Comparison of ENCODE assay signal across 22 cellular contexts in the genomic region with DNA sequence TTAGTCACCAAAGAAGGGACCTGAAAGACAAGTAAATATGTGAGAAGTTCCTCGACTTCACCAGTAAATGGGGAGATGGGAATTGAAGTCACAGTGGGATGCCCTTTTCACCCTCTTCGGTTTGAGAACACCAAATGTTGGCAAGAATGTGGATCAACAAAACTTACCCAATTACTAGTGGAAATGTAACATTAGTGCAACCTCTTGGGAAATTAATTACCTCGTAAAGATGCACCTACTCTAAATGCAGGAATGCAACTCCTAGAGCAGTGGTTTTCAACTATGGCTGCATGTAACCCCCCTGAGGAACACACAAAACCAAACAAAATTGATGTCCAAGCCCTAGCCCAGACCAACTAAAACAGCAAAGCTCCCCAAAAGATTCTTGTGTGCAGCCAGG.
DNase-seq lines count a peak whose midpoint lies in the region; ATAC-seq and TF ChIP-seq lines count a peak whose summit lies in the region.
"Had no signal": no experiment of that assay in that cellular context is flagged by ENCODE, and none has a peak within 500 bp of the region (broad histone marks: within the 10 kb centered on the region; RNA-seq: fewer than 3 reads in every experiment).

No MANE protein-coding gene starts in this region.

- no peaks in the 10 kb centered on the region for H3K9me3 Mint-ChIP-seq in CD4-positive, CD25-positive, alpha-beta regulatory T cell
- H3K9me3 Mint-ChIP-seq: CD4-positive, alpha-beta memory T cell; CD8-positive, alpha-beta memory T cell had no signal

- H3K27me3 ChIP-seq in CD4-positive, CD25-positive, alpha-beta regulatory T cell (ENCODE audit: control insufficient read depth, insufficient read depth, low read length) = no peaks in the 10 kb centered on the region
- H3K27me3 ChIP-seq: BE2C; BLaER1 treated with 17β-estradiol and CSF1 and Interleukin-3, amounts not matched to agents 10 nM and 100 nM had no signal

- peaks cover 9% of the 10 kb centered on the region for H3K36me3 ChIP-seq in CD4-positive, CD25-positive, alpha-beta regulatory T cell (ENCODE audit: control insufficient read depth, insufficient read depth, low read length)
- no peaks in the 10 kb centered on the region for H3K36me3 ChIP-seq in HEK293 (ENCODE audit: control insufficient read depth in 2 of 2, insufficient read depth in 1 of 2, low read length in 2 of 2)
- H3K36me3 ChIP-seq: BE2C had no signal

- no peak for ATAC-seq in CD4-positive, CD25-positive, alpha-beta regulatory T cell (ENCODE audit: low read depth in 2 of 2)
- ATAC-seq in HG03135 (IDR thresholded peaks at IDR 0.05; ENCODE audit: unreplicated experiment) = no peak
- ATAC-seq in GM18870 (IDR thresholded peaks at IDR 0.05; ENCODE audit: unreplicated experiment) = no peak
- ATAC-seq: A549 had no signal

- H3K4me1 Mint-ChIP-seq in CD4-positive, CD25-positive, alpha-beta regulatory T cell = no peaks in the 10 kb centered on the region
- H3K4me1 Mint-ChIP-seq: CD4-positive, alpha-beta memory T cell; CD8-positive, alpha-beta memory T cell had no signal

- CTCF ChIA-PET in HEK293 (lab: Yijun Ruan, JAX) = interaction anchor here (0.5 to 1.2 kb wide), 3 partner anchors 9 to 126 kb away, joined by 3 to 4 read pairs (median 3); no protein-coding TSS in a partner anchor

- no peak overlapping the region for H3K27ac ChIP-seq in CD4-positive, CD25-positive, alpha-beta regulatory T cell (ENCODE audit: insufficient read depth, low read length, poor library complexity, severe bottlenecking)
- no peak overlapping the region for H3K27ac ChIP-seq in HEK293 (ENCODE audit: extremely low read depth, low read depth, low read length)
- H3K27ac ChIP-seq: 22Rv1; A549; BLaER1 treated with 17β-estradiol and CSF1 and Interleukin-3, amounts not matched to agents 10 nM and 100 nM; C4-2B had no signal

- peak overlapping the region in 2 of 3 donors; percentile 9 to 27 for H3K27ac Mint-ChIP-seq in CD4-positive, CD25-positive, alpha-beta regulatory T cell
- H3K27ac Mint-ChIP-seq: CD8-positive, alpha-beta memory T cell had no signal

- TF ChIP-seq CTCF in AG10803 (conservative IDR thresholded peaks at IDR 0.05; ENCODE audit: low read length) = no peak
- TF ChIP-seq CTCF in HEK293 (tag by site-specific recombination; IDR thresholded peaks at IDR 0.05) = no peak
- TF ChIP-seq CTCF in fibroblast of villous mesenchyme (IDR thresholded peaks at IDR 0.05; ENCODE audit: insufficient read depth, low read depth, low read length) = no peak

- POLR2A ChIA-PET in HEK293 (lab: Yijun Ruan, JAX) = no interaction called here

- H3K9me3 ChIP-seq in CD4-positive, CD25-positive, alpha-beta regulatory T cell (ENCODE audit: control insufficient read depth in 2 of 2, low read length in 2 of 2) = no peaks in the 10 kb centered on the region
- no peaks in the 10 kb centered on the region for H3K9me3 ChIP-seq in HEK293 (ENCODE audit: control insufficient read depth, insufficient read depth, low read depth, low read length)
- H3K9me3 ChIP-seq: A549; BE2C; BLaER1 treated with 17β-estradiol and CSF1 and Interleukin-3, amounts not matched to agents 10 nM and 100 nM had no signal

- DNase-seq in AG10803 (ENCODE audit: low read depth) (peak; percentile 47), fibroblast of villous mesenchyme (ENCODE audit: low read depth) (peak; percentile 55), NCI-H526 treated with DMSO at 0.1 percent for 48 hours (lab: John Stamatoyannopoulos, UW) (no peak), NCI-H1092 treated with DMSO at 0.1 percent for 48 hours (lab: John Stamatoyannopoulos, UW) (no peak)
- DNase-seq in CD4-positive, CD25-positive, alpha-beta regulatory T cell = no peak
- DNase-seq: BE2C; CD4-positive, alpha-beta memory T cell; CD8-positive, alpha-beta memory T cell; COR-L47; DMS 273 treated with DMSO at 0.1 percent for 48 hours; DMS153; DMS53; DMS79; DND-41; GF-D8 had no signal

- no peaks in the 10 kb centered on the region for H3K27me3 Mint-ChIP-seq in CD4-positive, CD25-positive, alpha-beta regulatory T cell
- H3K27me3 Mint-ChIP-seq: CD4-positive, alpha-beta memory T cell; CD8-positive, alpha-beta memory T cell had no signal

- no peak overlapping the region for H3K4me3 Mint-ChIP-seq in CD4-positive, CD25-positive, alpha-beta regulatory T cell
- H3K4me3 Mint-ChIP-seq: CD4-positive, alpha-beta memory T cell; CD8-positive, alpha-beta memory T cell had no signal

- H3K4me1 ChIP-seq in CD4-positive, CD25-positive, alpha-beta regulatory T cell (ENCODE audit: control insufficient read depth, insufficient read depth, low read length, poor library complexity, severe bottlenecking) = no peaks in the 10 kb centered on the region
- H3K4me1 ChIP-seq in HEK293 (ENCODE audit: control insufficient read depth, insufficient read depth, low read length) = no peaks in the 10 kb centered on the region
- H3K4me1 ChIP-seq: A549; BE2C; BLaER1 treated with 17β-estradiol and CSF1 and Interleukin-3, amounts not matched to agents 10 nM and 100 nM had no signal

- peaks cover 5% of the 10 kb centered on the region for H3K36me3 Mint-ChIP-seq in CD4-positive, CD25-positive, alpha-beta regulatory T cell

- H3K4me3 ChIP-seq in AG10803 (ENCODE audit: low read length) = no peak overlapping the region
- H3K4me3 ChIP-seq in CD4-positive, CD25-positive, alpha-beta regulatory T cell (ENCODE audit: low read depth, low read length) = no peak overlapping the region
- no peak overlapping the region for H3K4me3 ChIP-seq in HEK293 (ENCODE audit: low read depth, low read length)
- no peak overlapping the region for H3K4me3 ChIP-seq in fibroblast of villous mesenchyme (ENCODE audit: low read depth, low read length)
- H3K4me3 ChIP-seq: A549; BLaER1 treated with 17β-estradiol and CSF1 and Interleukin-3, amounts not matched to agents 10 nM and 100 nM had no signal

TF ChIP-seq in HEK293, 187 proteins besides CTCF, POLR2A, EP300 and RAD21:
- TF ChIP-seq, protein P1, sequence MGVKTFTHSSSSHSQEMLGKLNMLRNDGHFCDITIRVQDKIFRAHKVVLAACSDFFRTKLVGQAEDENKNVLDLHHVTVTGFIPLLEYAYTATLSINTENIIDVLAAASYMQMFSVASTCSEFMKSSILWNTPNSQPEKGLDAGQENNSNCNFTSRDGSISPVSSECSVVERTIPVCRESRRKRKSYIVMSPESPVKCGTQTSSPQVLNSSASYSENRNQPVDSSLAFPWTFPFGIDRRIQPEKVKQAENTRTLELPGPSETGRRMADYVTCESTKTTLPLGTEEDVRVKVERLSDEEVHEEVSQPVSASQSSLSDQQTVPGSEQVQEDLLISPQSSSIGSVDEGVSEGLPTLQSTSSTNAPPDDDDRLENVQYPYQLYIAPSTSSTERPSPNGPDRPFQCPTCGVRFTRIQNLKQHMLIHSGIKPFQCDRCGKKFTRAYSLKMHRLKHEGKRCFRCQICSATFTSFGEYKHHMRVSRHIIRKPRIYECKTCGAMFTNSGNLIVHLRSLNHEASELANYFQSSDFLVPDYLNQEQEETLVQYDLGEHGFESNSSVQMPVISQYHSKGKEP (tag by site-specific recombination; IDR thresholded peaks at IDR 0.05) = peak; percentile 73
- no peak for TF ChIP-seq ZNF426 (tag by site-specific recombination; IDR thresholded peaks at IDR 0.05)

Comparison
In these comparisons a context has a peak if more than half of its experiments do, and no peak if none do; other contexts are left out.
1. DNase-seq: peak in AG10803 (single experiment) and fibroblast of villous mesenchyme (single experiment); none in CD4-positive, CD25-positive, alpha-beta regulatory T cell (0 of 3), NCI-H526 treated with DMSO at 0.1 percent for 48 hours (single experiment) and NCI-H1092 treated with DMSO at 0.1 percent for 48 hours (single experiment).